In the genomic region with DNA sequence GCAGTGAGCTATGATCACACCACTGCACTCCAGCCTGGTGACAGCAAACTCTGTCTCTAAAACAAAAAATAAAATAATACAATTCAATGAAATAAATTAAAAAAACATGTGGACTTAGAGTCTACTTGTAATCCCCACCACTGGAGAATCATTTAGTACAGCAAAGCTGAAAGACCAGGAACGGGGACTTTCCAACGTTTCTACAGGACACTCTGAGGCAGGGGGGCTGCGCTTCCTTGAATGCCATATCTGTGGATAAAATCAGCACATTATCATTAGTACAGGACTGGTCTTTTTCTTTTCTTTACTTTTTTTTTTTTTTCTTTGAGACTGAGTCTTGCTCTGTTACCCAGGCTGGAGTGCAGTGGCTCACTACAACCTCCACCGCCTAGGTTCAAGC, we compare ENCODE assay signal across 24 cellular contexts.
"Had no signal": no experiment of that assay in that cellular context is flagged by ENCODE, and none has a peak within 500 bp of the region (broad histone marks: within the 10 kb centered on the region; RNA-seq: fewer than 3 reads in every experiment).

No MANE protein-coding gene starts in this region.

- H3K4me2 ChIP-seq: hepatocyte had no signal

- H3K79me2 ChIP-seq: hepatocyte had no signal

- H3K4me1 ChIP-seq: colonic mucosa, esophagus muscularis mucosa, esophagus squamous epithelium, foreskin keratinocyte, gastrocnemius medialis, gastroesophageal sphincter, heart left ventricle, heart right ventricle had no signal

- ATAC-seq: effector memory CD8-positive, alpha-beta T cell; esophagus mucosa; foreskin keratinocyte; gastrocnemius medialis; gastroesophageal sphincter; heart left ventricle; heart right ventricle had no signal

- DNase-seq: colonic mucosa; cortex of kidney; dermis blood vessel endothelial cell; dorsolateral prefrontal cortex; effector CD4-positive, alpha-beta T cell; effector CD8-positive, alpha-beta T cell; effector memory CD4-positive, alpha-beta T cell; effector memory CD8-positive, alpha-beta T cell; endodermal cell; erythroblast; esophagus squamous epithelium; foreskin fibroblast; foreskin keratinocyte; foreskin melanocyte; gastrocnemius medialis; glutamatergic neuron; head of caudate nucleus; heart left ventricle; heart right ventricle had no signal

- H3K27ac ChIP-seq: colonic mucosa, dorsolateral prefrontal cortex, epithelial cell of prostate, esophagus muscularis mucosa, esophagus squamous epithelium, foreskin keratinocyte, gastrocnemius medialis, gastroesophageal sphincter, heart left ventricle, heart right ventricle, hepatocyte had no signal

- H2AFZ ChIP-seq: hepatocyte had no signal

- H3K36me3 ChIP-seq: colonic mucosa, esophagus muscularis mucosa, esophagus squamous epithelium, gastrocnemius medialis, gastroesophageal sphincter, heart left ventricle, heart right ventricle had no signal

- H3K4me3 ChIP-seq: colonic mucosa, dorsolateral prefrontal cortex, esophagus muscularis mucosa, esophagus squamous epithelium, gastrocnemius medialis, gastroesophageal sphincter, heart left ventricle, heart right ventricle, hepatocyte had no signal

- H3K9me3 ChIP-seq: colonic mucosa, esophagus muscularis mucosa, esophagus squamous epithelium, gastrocnemius medialis, gastroesophageal sphincter, heart left ventricle, heart right ventricle had no signal

- H3K27me3 ChIP-seq: colonic mucosa, esophagus muscularis mucosa, esophagus squamous epithelium, foreskin keratinocyte, gastrocnemius medialis, gastroesophageal sphincter, heart left ventricle, heart right ventricle, hepatocyte had no signal
